In genomic region chr19:8213827-8214672, GRCh38 we compare ENCODE assay signal across 17 cellular contexts. TPM values are rescaled to one million over a fixed set of nuclear protein-coding genes. Genes with fewer than 3 reads are reported as not detected.
DNase-seq lines count a peak whose midpoint lies in the region; ATAC-seq and TF ChIP-seq lines count a peak whose summit lies in the region.
"Had no signal": no experiment of that assay in that cellular context is flagged by ENCODE, and none has a peak within 500 bp of the region (broad histone marks: within the 10 kb centered on the region; RNA-seq: fewer than 3 reads in every experiment).

No MANE protein-coding gene starts in this region.

- no peak overlapping the region for H3K4me3 ChIP-seq in thyroid gland (replicated peaks in 1 of 3)
- H3K4me3 ChIP-seq: mucosa of descending colon, upper lobe of right lung had no signal

- H3K4me3 Mint-ChIP-seq in activated CD8-positive, alpha-beta T cell treated with anti-CD3 and anti-CD28 coated beads, Interleukin-2, amount 10 ng/mL, durations not matched to agents 7 days and 5 days, result no peak overlapping the region
- no peak overlapping the region for H3K4me3 Mint-ChIP-seq in activated CD8-positive, alpha-beta T cell treated with anti-CD3 and anti-CD28 coated beads for 36 hours
- H3K4me3 Mint-ChIP-seq in T-cell (no peak overlapping the region), immature natural killer cell (no peak overlapping the region)

- no peaks in the 10 kb centered on the region for H3K36me3 ChIP-seq in thyroid gland
- H3K36me3 ChIP-seq: upper lobe of right lung had no signal

- no peak for TF ChIP-seq CTCF in activated CD8-positive, alpha-beta T cell treated with anti-CD3 and anti-CD28 coated beads for 36 hours (IDR thresholded peaks at IDR 0.05)
- TF ChIP-seq CTCF in thyroid gland (IDR thresholded peaks at IDR 0.05), result no peak

- H3K9me3 ChIP-seq in thyroid gland, result no peaks in the 10 kb centered on the region
- H3K9me3 ChIP-seq: mucosa of descending colon, upper lobe of right lung had no signal

- no peak for TF ChIP-seq POLR2A in thyroid gland (IDR thresholded peaks at IDR 0.05)
- no peak for TF ChIP-seq POLR2A in erythroblast (IDR thresholded peaks at IDR 0.05; ENCODE audit: low read length)

- CTCF ChIA-PET in activated CD8-positive, alpha-beta T cell treated with anti-CD3 and anti-CD28 coated beads, Interleukin-2, amount 10 ng/mL, durations not matched to agents 7 days and 5 days (lab: Charles Lee), result no interaction called here
- CTCF ChIA-PET in activated CD8-positive, alpha-beta T cell treated with anti-CD3 and anti-CD28 coated beads for 36 hours (lab: Charles Lee), result interaction anchor here (1.9 kb wide), 1 partner anchor 55 kb away, joined by 5 read pairs; no protein-coding TSS in a partner anchor
- CTCF ChIA-PET in T-cell (lab: Charles Lee), result no interaction called here

- H3K4me1 Mint-ChIP-seq in activated CD8-positive, alpha-beta T cell treated with anti-CD3 and anti-CD28 coated beads, Interleukin-2, amount 10 ng/mL, durations not matched to agents 7 days and 5 days (ENCODE audit: low read depth), result peaks cover 36% of the 10 kb centered on the region
- peaks cover 22% of the 10 kb centered on the region for H3K4me1 Mint-ChIP-seq in activated CD8-positive, alpha-beta T cell treated with anti-CD3 and anti-CD28 coated beads for 36 hours (ENCODE audit: low read depth)
- peaks cover 31 to 45% (median 31%) of the 10 kb centered on the region in 3 donors for H3K4me1 Mint-ChIP-seq in T-cell
- peaks cover 47 to 52% of the 10 kb centered on the region in 2 donors for H3K4me1 Mint-ChIP-seq in immature natural killer cell

- POLR2A ChIA-PET in activated CD8-positive, alpha-beta T cell treated with anti-CD3 and anti-CD28 coated beads, Interleukin-2, amount 10 ng/mL, durations not matched to agents 7 days and 5 days (lab: Charles Lee), result interaction anchor here (0.6 kb wide), 1 partner anchor 198 kb away, joined by 3 read pairs; no protein-coding TSS in a partner anchor
- POLR2A ChIA-PET in activated CD8-positive, alpha-beta T cell treated with anti-CD3 and anti-CD28 coated beads for 36 hours (lab: Charles Lee), result no interaction called here
- POLR2A ChIA-PET in T-cell (lab: Charles Lee), result no interaction called here

- peaks cover 62 to 64% of the 10 kb centered on the region in 2 donors for H3K4me1 ChIP-seq in thyroid gland

- no peaks in the 10 kb centered on the region for H3K27me3 Mint-ChIP-seq in activated CD8-positive, alpha-beta T cell treated with anti-CD3 and anti-CD28 coated beads, Interleukin-2, amount 10 ng/mL, durations not matched to agents 7 days and 5 days (ENCODE audit: low read depth)
- no peaks in the 10 kb centered on the region for H3K27me3 Mint-ChIP-seq in activated CD8-positive, alpha-beta T cell treated with anti-CD3 and anti-CD28 coated beads for 36 hours
- no peaks in the 10 kb centered on the region for H3K27me3 Mint-ChIP-seq in T-cell
- H3K27me3 Mint-ChIP-seq in immature natural killer cell (ENCODE audit: low read depth in 3 of 3), result peaks cover 0 to 2% (median 0%) of the 10 kb centered on the region in 3 donors

- no peak for DNase-seq in activated CD8-positive, alpha-beta T cell treated with anti-CD3 and anti-CD28 coated beads, Interleukin-2, amount 10 ng/mL, durations not matched to agents 7 days and 5 days
- DNase-seq in activated CD8-positive, alpha-beta T cell treated with anti-CD3 and anti-CD28 coated beads for 36 hours, result no peak
- no peak for DNase-seq in T-cell
- no peak for DNase-seq in immature natural killer cell
- DNase-seq in thyroid gland, result no peak
- no peak for DNase-seq in AML-193 (lab: John Stamatoyannopoulos, UW)
- no peak for DNase-seq in erythroblast (lab: John Stamatoyannopoulos, UW)
- DNase-seq: COR-L47; effector CD8-positive, alpha-beta T cell; Karpas-422; kidney glomerular epithelial cell; mucosa of descending colon; NCI-H1417 treated with DMSO at 0.1 percent for 48 hours; NK-92 treated with Interleukin-12 subunit alpha and Interleukin-12 subunit beta, amount 100 ng/mL, for 24 hours; upper lobe of right lung had no signal

- no peaks in the 10 kb centered on the region for H3K9me3 Mint-ChIP-seq in activated CD8-positive, alpha-beta T cell treated with anti-CD3 and anti-CD28 coated beads, Interleukin-2, amount 10 ng/mL, durations not matched to agents 7 days and 5 days (ENCODE audit: insufficient read depth)
- H3K9me3 Mint-ChIP-seq in activated CD8-positive, alpha-beta T cell treated with anti-CD3 and anti-CD28 coated beads for 36 hours, result no peaks in the 10 kb centered on the region
- H3K9me3 Mint-ChIP-seq in T-cell (no peaks in the 10 kb centered on the region), immature natural killer cell (no peaks in the 10 kb centered on the region)
- H3K9me3 Mint-ChIP-seq: activated naive CD4-positive, alpha-beta T cell treated with anti-CD3 and anti-CD28 coated beads, Interleukin-2, amount 50 U/mL, for 72 hours had no signal

- peaks cover 20% of the 10 kb centered on the region for H3K36me3 Mint-ChIP-seq in activated CD8-positive, alpha-beta T cell treated with anti-CD3 and anti-CD28 coated beads, Interleukin-2, amount 10 ng/mL, durations not matched to agents 7 days and 5 days (ENCODE audit: low read depth)
- no peaks in the 10 kb centered on the region for H3K36me3 Mint-ChIP-seq in activated CD8-positive, alpha-beta T cell treated with anti-CD3 and anti-CD28 coated beads for 36 hours (ENCODE audit: low read depth)
- H3K36me3 Mint-ChIP-seq in T-cell (peaks cover 22% of the 10 kb centered on the region), immature natural killer cell (peaks cover 3 to 13% (median 4%) of the 10 kb centered on the region in 3 donors)

- WGBS in thyroid gland, 2 donors, result 88 to 96% methylated on average over 5 of the region's 5 CpGs

- peak overlapping the region; percentile 26 for H3K27ac Mint-ChIP-seq in activated CD8-positive, alpha-beta T cell treated with anti-CD3 and anti-CD28 coated beads, Interleukin-2, amount 10 ng/mL, durations not matched to agents 7 days and 5 days
- H3K27ac Mint-ChIP-seq in activated CD8-positive, alpha-beta T cell treated with anti-CD3 and anti-CD28 coated beads for 36 hours, result no peak overlapping the region
- H3K27ac Mint-ChIP-seq in T-cell, result peak overlapping the region; percentile 8 to 39
- H3K27ac Mint-ChIP-seq in immature natural killer cell, result peak overlapping the region in 5 of 6 donors; percentile 29 to 81 (median 67)

- ATAC-seq in activated CD8-positive, alpha-beta T cell treated with anti-CD3 and anti-CD28 coated beads, Interleukin-2, amount 10 ng/mL, durations not matched to agents 7 days and 5 days, result no peak
- ATAC-seq in activated CD8-positive, alpha-beta T cell treated with anti-CD3 and anti-CD28 coated beads for 36 hours, result no peak
- ATAC-seq in T-cell (replicated peaks in 1 of 4) (no peak), GM19455 (IDR thresholded peaks at IDR 0.05; ENCODE audit: unreplicated experiment) (no peak)
- ATAC-seq: activated naive CD4-positive, alpha-beta T cell treated with anti-CD3 and anti-CD28 coated beads, Interleukin-2, amount 50 U/mL, for 72 hours; mucosa of descending colon; upper lobe of right lung had no signal

- no peaks in the 10 kb centered on the region for H3K27me3 ChIP-seq in thyroid gland
- H3K27me3 ChIP-seq: upper lobe of right lung had no signal

- intact Hi-C loops in activated CD8-positive, alpha-beta T cell treated with anti-CD3 and anti-CD28 coated beads for 36 hours (cut with micrococcal nuclease), result no loop called here
- intact Hi-C loops in thyroid gland (cut with DNase I), result no loop called here

- peak overlapping the region; percentile 50 to 67 (median 65) for H3K27ac ChIP-seq in thyroid gland
- H3K27ac ChIP-seq: upper lobe of right lung had no signal

RNA-seq across cellular contexts. Expression of gene CERS4, which starts 4.9 kb away (rescaled TPM):
- 10 to 100 TPM; 27.7 to 28.1 TPM for total RNA-seq in activated CD8-positive, alpha-beta T cell treated with anti-CD3 and anti-CD28 coated beads, Interleukin-2, amount 10 ng/mL, durations not matched to agents 7 days and 5 days
- total RNA-seq in activated CD8-positive, alpha-beta T cell treated with anti-CD3 and anti-CD28 coated beads for 36 hours, result 10 to 100 TPM; 15.5 to 19.7 TPM
- total RNA-seq in T-cell (10 to 100 TPM; 23.1 to 46.9 (median 29.0) TPM), thyroid gland (100 to 1,000 TPM; 123 to 175 (median 144) TPM)
- polyA plus RNA-seq in immature natural killer cell, result 10 to 100 TPM; 38.0 to 61.1 (median 48.1) TPM
